1 cellular context compared by ENCODE assay signal in genomic region chr17:50672831-50673551, GRCh38.
TF ChIP-seq lines count a peak whose summit lies in the region.

No MANE protein-coding gene starts in this region.

TF ChIP-seq in HepG2, 621 proteins besides CTCF, POLR2A, EP300 and RAD21:
- TF ChIP-seq JUNB (CRISPR knock-in tag; IDR thresholded peaks at IDR 0.05; ENCODE audit: borderline replicate concordance), result no peak
- TF ChIP-seq HNRNPL (IDR thresholded peaks at IDR 0.05; ENCODE audit: low read depth, low read length), result 0 out of 2 replicates have a peak, but pooled peaks have one; percentile 17
TF ChIP-seq in HepG2: peak in this region for 1.
